In the genomic region with DNA sequence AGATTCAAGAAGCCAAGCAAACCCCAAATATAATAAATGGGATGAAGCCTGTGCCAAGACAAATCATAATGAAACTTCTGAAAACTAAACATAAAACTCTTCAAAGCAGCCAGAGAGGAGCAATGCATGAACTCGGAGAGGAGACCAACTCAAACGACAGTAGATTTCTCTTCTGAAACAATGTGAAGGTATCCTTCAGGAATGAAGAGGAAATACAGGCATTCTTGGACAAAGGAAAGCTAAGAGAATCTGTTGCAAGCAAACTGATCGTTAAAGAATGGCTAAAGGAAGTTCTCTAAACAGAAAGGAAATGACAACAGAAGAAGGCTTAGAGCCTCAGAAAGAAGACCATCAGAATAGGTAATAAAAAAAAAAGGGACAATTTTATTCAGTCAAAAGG, we compare ENCODE assay signal across 1 cellular context.
TF ChIP-seq lines count a peak whose summit lies in the region.

No MANE protein-coding gene starts in this region.

TF ChIP-seq in GM23338, 12 proteins besides CTCF, POLR2A, EP300 and RAD21 (continued from another document):
- TF ChIP-seq REST (IDR thresholded peaks at IDR 0.05; ENCODE audit: unreplicated experiment), result no peak
- TF ChIP-seq JUNB (IDR thresholded peaks at IDR 0.05; ENCODE audit: unreplicated experiment), result no peak
- TF ChIP-seq, protein P1, sequence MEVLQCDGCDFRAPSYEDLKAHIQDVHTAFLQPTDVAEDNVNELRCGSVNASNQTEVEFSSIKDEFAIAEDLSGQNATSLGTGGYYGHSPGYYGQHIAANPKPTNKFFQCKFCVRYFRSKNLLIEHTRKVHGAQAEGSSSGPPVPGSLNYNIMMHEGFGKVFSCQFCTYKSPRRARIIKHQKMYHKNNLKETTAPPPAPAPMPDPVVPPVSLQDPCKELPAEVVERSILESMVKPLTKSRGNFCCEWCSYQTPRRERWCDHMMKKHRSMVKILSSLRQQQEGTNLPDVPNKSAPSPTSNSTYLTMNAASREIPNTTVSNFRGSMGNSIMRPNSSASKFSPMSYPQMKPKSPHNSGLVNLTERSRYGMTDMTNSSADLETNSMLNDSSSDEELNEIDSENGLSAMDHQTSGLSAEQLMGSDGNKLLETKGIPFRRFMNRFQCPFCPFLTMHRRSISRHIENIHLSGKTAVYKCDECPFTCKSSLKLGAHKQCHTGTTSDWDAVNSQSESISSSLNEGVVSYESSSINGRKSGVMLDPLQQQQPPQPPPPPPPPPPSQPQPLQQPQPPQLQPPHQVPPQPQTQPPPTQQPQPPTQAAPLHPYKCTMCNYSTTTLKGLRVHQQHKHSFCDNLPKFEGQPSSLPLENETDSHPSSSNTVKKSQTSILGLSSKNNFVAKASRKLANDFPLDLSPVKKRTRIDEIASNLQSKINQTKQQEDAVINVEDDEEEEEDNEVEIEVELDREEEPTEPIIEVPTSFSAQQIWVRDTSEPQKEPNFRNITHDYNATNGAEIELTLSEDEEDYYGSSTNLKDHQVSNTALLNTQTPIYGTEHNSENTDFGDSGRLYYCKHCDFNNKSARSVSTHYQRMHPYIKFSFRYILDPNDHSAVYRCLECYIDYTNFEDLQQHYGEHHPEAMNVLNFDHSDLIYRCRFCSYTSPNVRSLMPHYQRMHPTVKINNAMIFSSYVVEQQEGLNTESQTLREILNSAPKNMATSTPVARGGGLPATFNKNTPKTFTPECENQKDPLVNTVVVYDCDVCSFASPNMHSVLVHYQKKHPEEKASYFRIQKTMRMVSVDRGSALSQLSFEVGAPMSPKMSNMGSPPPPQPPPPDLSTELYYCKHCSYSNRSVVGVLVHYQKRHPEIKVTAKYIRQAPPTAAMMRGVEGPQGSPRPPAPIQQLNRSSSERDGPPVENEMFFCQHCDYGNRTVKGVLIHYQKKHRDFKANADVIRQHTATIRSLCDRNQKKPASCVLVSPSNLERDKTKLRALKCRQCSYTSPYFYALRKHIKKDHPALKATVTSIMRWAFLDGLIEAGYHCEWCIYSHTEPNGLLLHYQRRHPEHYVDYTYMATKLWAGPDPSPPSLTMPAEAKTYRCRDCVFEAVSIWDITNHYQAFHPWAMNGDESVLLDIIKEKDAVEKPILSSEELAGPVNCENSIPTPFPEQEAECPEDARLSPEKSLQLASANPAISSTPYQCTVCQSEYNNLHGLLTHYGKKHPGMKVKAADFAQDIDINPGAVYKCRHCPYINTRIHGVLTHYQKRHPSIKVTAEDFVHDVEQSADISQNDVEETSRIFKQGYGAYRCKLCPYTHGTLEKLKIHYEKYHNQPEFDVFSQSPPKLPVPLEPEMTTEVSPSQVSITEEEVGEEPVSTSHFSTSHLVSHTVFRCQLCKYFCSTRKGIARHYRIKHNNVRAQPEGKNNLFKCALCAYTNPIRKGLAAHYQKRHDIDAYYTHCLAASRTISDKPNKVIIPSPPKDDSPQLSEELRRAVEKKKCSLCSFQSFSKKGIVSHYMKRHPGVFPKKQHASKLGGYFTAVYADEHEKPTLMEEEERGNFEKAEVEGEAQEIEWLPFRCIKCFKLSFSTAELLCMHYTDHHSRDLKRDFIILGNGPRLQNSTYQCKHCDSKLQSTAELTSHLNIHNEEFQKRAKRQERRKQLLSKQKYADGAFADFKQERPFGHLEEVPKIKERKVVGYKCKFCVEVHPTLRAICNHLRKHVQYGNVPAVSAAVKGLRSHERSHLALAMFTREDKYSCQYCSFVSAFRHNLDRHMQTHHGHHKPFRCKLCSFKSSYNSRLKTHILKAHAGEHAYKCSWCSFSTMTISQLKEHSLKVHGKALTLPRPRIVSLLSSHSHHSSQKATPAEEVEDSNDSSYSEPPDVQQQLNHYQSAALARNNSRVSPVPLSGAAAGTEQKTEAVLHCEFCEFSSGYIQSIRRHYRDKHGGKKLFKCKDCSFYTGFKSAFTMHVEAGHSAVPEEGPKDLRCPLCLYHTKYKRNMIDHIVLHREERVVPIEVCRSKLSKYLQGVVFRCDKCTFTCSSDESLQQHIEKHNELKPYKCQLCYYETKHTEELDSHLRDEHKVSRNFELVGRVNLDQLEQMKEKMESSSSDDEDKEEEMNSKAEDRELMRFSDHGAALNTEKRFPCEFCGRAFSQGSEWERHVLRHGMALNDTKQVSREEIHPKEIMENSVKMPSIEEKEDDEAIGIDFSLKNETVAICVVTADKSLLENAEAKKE (CRISPR knock-in tag; IDR thresholded peaks at IDR 0.05), result no peak
- no peak for TF ChIP-seq ETS1 (IDR thresholded peaks at IDR 0.05)
- TF ChIP-seq CREB1 (CRISPR knock-in tag; IDR thresholded peaks at IDR 0.05; ENCODE audit: low read depth), result no peak
- no peak for TF ChIP-seq POLR2AphosphoS5 (IDR thresholded peaks at IDR 0.05; ENCODE audit: low read depth)
